Comparison of ENCODE assay signal across 6 cellular contexts in the genomic region with DNA sequence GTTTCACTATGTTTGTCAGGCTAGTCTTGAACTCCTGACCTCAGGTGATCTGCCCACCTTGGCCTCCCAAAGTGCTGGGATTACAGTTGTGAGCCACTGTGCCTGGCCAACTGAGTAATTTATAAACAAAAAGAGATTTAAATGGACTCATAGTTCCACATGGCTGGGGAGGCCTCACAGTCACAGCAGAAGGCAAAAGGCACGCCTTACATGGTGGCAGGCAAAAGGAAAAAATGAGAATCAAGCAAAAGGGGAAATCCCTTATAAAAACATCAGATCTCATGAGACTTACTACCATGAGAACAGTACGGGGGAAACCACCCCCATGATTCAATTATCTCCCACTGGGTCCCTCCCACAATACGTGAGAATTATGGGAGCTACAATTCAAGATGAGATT.
DNase-seq lines count a peak whose midpoint lies in the region; ATAC-seq and TF ChIP-seq lines count a peak whose summit lies in the region.
"Not testable (repeated sequence)": the region's sequence is repeated elsewhere in the genome, so short reads cannot be mapped to it uniquely, and the experiment has no call there.

No MANE protein-coding gene starts in this region.

- H3K27ac Mint-ChIP-seq in activated CD8-positive, alpha-beta T cell treated with anti-CD3 and anti-CD28 coated beads for 36 hours; activated naive CD4-positive, alpha-beta T cell treated with anti-CD3 and anti-CD28 coated beads, Interleukin-2, amount 50 U/mL, for 72 hours: not testable (repeated sequence)
- H3K27ac Mint-ChIP-seq in nephron progenitor cell: peak overlapping the region; percentile 62

- not testable (repeated sequence) for H3K9me3 Mint-ChIP-seq in activated CD8-positive, alpha-beta T cell treated with anti-CD3 and anti-CD28 coated beads for 36 hours; nephron progenitor cell
- peaks cover 7 to 19% of the 10 kb centered on the region in 2 donors for H3K9me3 Mint-ChIP-seq in activated naive CD4-positive, alpha-beta T cell treated with anti-CD3 and anti-CD28 coated beads, Interleukin-2, amount 50 U/mL, for 72 hours

- peak; percentile 28 for DNase-seq in activated CD8-positive, alpha-beta T cell treated with anti-CD3 and anti-CD28 coated beads for 36 hours
- DNase-seq in activated naive CD4-positive, alpha-beta T cell treated with Interleukin-2 at 50 U/mL for 16 hours: peak; percentile 4
- DNase-seq in activated naive CD4-positive, alpha-beta T cell treated with anti-CD3 and anti-CD28 coated beads, Interleukin-2, amount 50 U/mL, for 72 hours (ENCODE audit: low spot score in 2 of 2); nephron progenitor cell: not testable (repeated sequence)
- peak; percentile 15 for DNase-seq in stimulated activated CD4-positive, alpha-beta T cell treated with anti-CD3 and anti-CD28 coated beads, Interleukin-4, amount 100 ng/mL, for 1 hour

- ATAC-seq in activated CD4-positive, CD25-positive, alpha-beta regulatory T cell treated with anti-CD3 and anti-CD28 coated beads, Interleukin-2, amount 50 U/mL, for 24 hours: peak; percentile 38 to 51
- peak; percentile 62 for ATAC-seq in activated CD8-positive, alpha-beta T cell treated with anti-CD3 and anti-CD28 coated beads for 36 hours
- ATAC-seq in activated naive CD4-positive, alpha-beta T cell treated with anti-CD3 and anti-CD28 coated beads, Interleukin-2, amount 50 U/mL, for 72 hours: peak; percentile 40 to 90

- CTCF ChIA-PET in activated CD8-positive, alpha-beta T cell treated with anti-CD3 and anti-CD28 coated beads for 36 hours (lab: Charles Lee): interaction anchor here (1.2 kb wide), 1 partner anchor 164 kb away, joined by 5 read pairs; no protein-coding TSS in a partner anchor

- not testable (repeated sequence) for H3K4me3 Mint-ChIP-seq in activated CD8-positive, alpha-beta T cell treated with anti-CD3 and anti-CD28 coated beads for 36 hours; nephron progenitor cell

- H3K36me3 Mint-ChIP-seq in activated CD8-positive, alpha-beta T cell treated with anti-CD3 and anti-CD28 coated beads for 36 hours (ENCODE audit: low read depth): not testable (repeated sequence)
- H3K36me3 Mint-ChIP-seq in activated naive CD4-positive, alpha-beta T cell treated with anti-CD3 and anti-CD28 coated beads, Interleukin-2, amount 50 U/mL, for 72 hours: peaks cover 9 to 25% of the 10 kb centered on the region in 2 donors
- H3K36me3 Mint-ChIP-seq in nephron progenitor cell (ENCODE audit: low read depth): peaks cover 54% of the 10 kb centered on the region

- TF ChIP-seq CTCF in activated CD8-positive, alpha-beta T cell treated with anti-CD3 and anti-CD28 coated beads for 36 hours (IDR thresholded peaks at IDR 0.05); nephron progenitor cell (IDR thresholded peaks at IDR 0.05): not testable (repeated sequence)

- not testable (repeated sequence) for H3K27me3 Mint-ChIP-seq in activated CD8-positive, alpha-beta T cell treated with anti-CD3 and anti-CD28 coated beads for 36 hours; nephron progenitor cell (ENCODE audit: low read depth, poor library complexity)

- not testable (repeated sequence) for H3K4me1 Mint-ChIP-seq in activated CD8-positive, alpha-beta T cell treated with anti-CD3 and anti-CD28 coated beads for 36 hours (ENCODE audit: low read depth)
- peaks cover 38% of the 10 kb centered on the region for H3K4me1 Mint-ChIP-seq in nephron progenitor cell

- POLR2A ChIA-PET in activated CD8-positive, alpha-beta T cell treated with anti-CD3 and anti-CD28 coated beads for 36 hours (lab: Charles Lee): not testable (repeated sequence)

- intact Hi-C loops in activated CD8-positive, alpha-beta T cell treated with anti-CD3 and anti-CD28 coated beads for 36 hours (cut with micrococcal nuclease): not testable (repeated sequence)
